ENCODE assay signal across 8 cellular contexts in genomic region chr6:148342146-148343027, GRCh38. TPM values are rescaled to one million over a fixed set of nuclear protein-coding genes. Genes with fewer than 3 reads are reported as not detected.
DNase-seq lines count a peak whose midpoint lies in the region; ATAC-seq lines count a peak whose summit lies in the region.

TSS of gene SASH1 (plus strand) at chr6:148342838. CDS start at chr6:148343068, 230 bp downstream.

- peak in 3 of 4 experiments; percentile 32 to 57 (median 42) for ATAC-seq in T-cell (replicated peaks in 1 of 4)

- CTCF ChIA-PET in T-cell (lab: Charles Lee) = no interaction called here

- peak within 1 kb of the TSS; percentile 71 to 81 (median 72) for H3K4me3 Mint-ChIP-seq in T-cell
- H3K4me3 Mint-ChIP-seq in dendritic cell treated with granulocyte-macrophage colony-stimulating factor and Interleukin-4, amounts not matched to agents 40 ng/mL and 50 ng/mL, for 4 days = peak within 1 kb of the TSS; percentile 76

- H3K27ac Mint-ChIP-seq in T-cell = no peak within 1 kb of the TSS
- H3K27ac Mint-ChIP-seq in dendritic cell treated with granulocyte-macrophage colony-stimulating factor and Interleukin-4, amounts not matched to agents 40 ng/mL and 50 ng/mL, for 4 days = peak within 1 kb of the TSS; percentile 87

- no peaks in the 10 kb centered on the region for H3K9me3 Mint-ChIP-seq in T-cell
- no peaks in the 10 kb centered on the region for H3K9me3 Mint-ChIP-seq in dendritic cell treated with granulocyte-macrophage colony-stimulating factor and Interleukin-4, amounts not matched to agents 40 ng/mL and 50 ng/mL, for 4 days

- DNase-seq in ELR (ENCODE audit: low read depth) = peak; percentile 90
- DNase-seq in GOT3 (lab: John Stamatoyannopoulos, UW) = peak; percentile 9
- DNase-seq in LoVo (ENCODE audit: low spot score) = peak; percentile 71
- DNase-seq in T-cell = peak in 1 of 34 experiments; percentile 4
- peak; percentile 86 for DNase-seq in kidney tubule cell (ENCODE audit: low spot score)
- DNase-seq in smooth muscle cell of the brain vasculature (ENCODE audit: low read depth, low spot score) = peak; percentile 46
- DNase-seq in OCI-M1 (lab: John Stamatoyannopoulos, UW) = no peak

- H3K36me3 Mint-ChIP-seq in T-cell = no peaks in the 10 kb centered on the region
- no peaks in the 10 kb centered on the region for H3K36me3 Mint-ChIP-seq in dendritic cell treated with granulocyte-macrophage colony-stimulating factor and Interleukin-4, amounts not matched to agents 40 ng/mL and 50 ng/mL, for 4 days (ENCODE audit: low read depth)

- intact Hi-C loops in dendritic cell treated with granulocyte-macrophage colony-stimulating factor and Interleukin-4, amounts not matched to agents 40 ng/mL and 50 ng/mL, for 4 days (cut with micrococcal nuclease) = loop anchor here (2.0 kb wide), 1 partner anchor 122 kb away; no protein-coding TSS in a partner anchor

- peaks cover 14 to 18% (median 15%) of the 10 kb centered on the region in 3 donors for H3K4me1 Mint-ChIP-seq in T-cell
- peaks cover 15% of the 10 kb centered on the region for H3K4me1 Mint-ChIP-seq in dendritic cell treated with granulocyte-macrophage colony-stimulating factor and Interleukin-4, amounts not matched to agents 40 ng/mL and 50 ng/mL, for 4 days (ENCODE audit: low read depth)

- POLR2A ChIA-PET in T-cell (lab: Charles Lee) = no interaction called here

- peaks cover 34 to 52% of the 10 kb centered on the region in 2 donors for H3K27me3 Mint-ChIP-seq in T-cell
- peaks cover 60% of the 10 kb centered on the region for H3K27me3 Mint-ChIP-seq in dendritic cell treated with granulocyte-macrophage colony-stimulating factor and Interleukin-4, amounts not matched to agents 40 ng/mL and 50 ng/mL, for 4 days

RNA-seq across cellular contexts. Expression of gene SASH1, which starts in this region (rescaled TPM):
- 1 to 10 TPM in 2 of 5 donors, under 1 TPM in 3; 0.26 to 5.5 (median 0.95) TPM for total RNA-seq in T-cell
